ENCODE assay signal across 16 cellular contexts in the genomic region with DNA sequence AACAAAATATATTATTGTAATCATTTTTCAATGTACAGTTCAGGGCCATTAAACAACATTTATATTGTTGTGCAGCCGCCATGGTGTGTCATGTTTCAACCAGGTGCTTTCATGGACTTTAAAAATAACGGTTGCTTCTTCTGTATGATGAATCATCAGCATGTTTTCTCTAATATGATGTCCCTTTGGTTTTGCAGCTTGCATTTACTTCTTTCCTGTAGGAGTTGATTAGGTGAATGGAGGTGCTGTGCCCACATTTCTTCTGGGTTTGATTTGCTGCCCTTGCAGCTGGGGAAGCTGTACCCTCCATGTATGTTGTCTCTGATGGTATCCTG. TPM values are rescaled to one million over a fixed set of nuclear protein-coding genes. Genes with fewer than 3 reads are reported as not detected.
DNase-seq lines count a peak whose midpoint lies in the region; ATAC-seq, FAIRE-seq and TF ChIP-seq lines count a peak whose summit lies in the region.
"Had no signal": no experiment of that assay in that cellular context is flagged by ENCODE, and none has a peak within 500 bp of the region (broad histone marks: within the 10 kb centered on the region; RNA-seq: fewer than 3 reads in every experiment).

No MANE protein-coding gene starts in this region.

- no peak overlapping the region for H3K4me2 ChIP-seq in MM.1S (ENCODE audit: low read depth, low read length)

- H3K4me3 Mint-ChIP-seq in CD4-positive, CD25-positive, alpha-beta regulatory T cell = peak overlapping the region in 2 of 4 donors; percentile 45 to 67
- H3K4me3 Mint-ChIP-seq in effector memory CD8-positive, alpha-beta T cell = peak overlapping the region in 1 of 2 donors; percentile 53

- peaks cover 4% of the 10 kb centered on the region; the same call in 1 of the 2 replicates for H3F3A ChIP-seq in MM.1S (ENCODE audit: insufficient read depth, low read length)

- H2AFZ ChIP-seq in MM.1S (ENCODE audit: low read length) = no peak overlapping the region

- peak; percentile 11 for FAIRE-seq in GM19239 (lab: Jason Lieb, UNC)
- FAIRE-seq: H54 had no signal

- H3K9me2 ChIP-seq in MM.1S (replicated peaks; ENCODE audit: insufficient read depth, low read length) = no peaks in the 10 kb centered on the region

- H4K20me1 ChIP-seq in MM.1S (ENCODE audit: insufficient read depth, low read length) = no peaks in the 10 kb centered on the region

- H3K9me3 Mint-ChIP-seq in CD4-positive, CD25-positive, alpha-beta regulatory T cell = peaks cover 0 to 1% (median 0%) of the 10 kb centered on the region in 7 donors
- no peaks in the 10 kb centered on the region for H3K9me3 Mint-ChIP-seq in effector memory CD8-positive, alpha-beta T cell
- H3K9me3 Mint-ChIP-seq: IgD-negative memory B cell had no signal

- DNase-seq in CD4-positive, CD25-positive, alpha-beta regulatory T cell = no peak
- no peak for DNase-seq in GM19239 (ENCODE audit: insufficient read length, low spot score)
- no peak for DNase-seq in MM.1S
- peak; percentile 36 for DNase-seq in myocyte (ENCODE audit: low read depth)
- no peak for DNase-seq in NCI-H2029 treated with DMSO at 0.1 percent for 48 hours (lab: John Stamatoyannopoulos, UW)
- DNase-seq in effector memory CD8-positive, alpha-beta T cell = no peak
- DNase-seq: Calu3, DMS79, NCI-H1048, NCI-H146, NCI-H2081 treated with DMSO at 0.1 percent for 48 hours had no signal

- peak overlapping the region; percentile 1 to 72 (median 52) for H3K27ac Mint-ChIP-seq in CD4-positive, CD25-positive, alpha-beta regulatory T cell
- no peak overlapping the region for H3K27ac Mint-ChIP-seq in effector memory CD8-positive, alpha-beta T cell

- ATAC-seq in CD4-positive, CD25-positive, alpha-beta regulatory T cell (ENCODE audit: low read depth in 2 of 2) = peak in 1 of 2 donors; percentile 10
- ATAC-seq in HG03571 (IDR thresholded peaks at IDR 0.05; ENCODE audit: unreplicated experiment) = no peak
- no peak for ATAC-seq in effector memory CD8-positive, alpha-beta T cell (replicated peaks)

- no peaks in the 10 kb centered on the region for H3K27me3 ChIP-seq in CD4-positive, CD25-positive, alpha-beta regulatory T cell (ENCODE audit: control insufficient read depth, insufficient read depth, low read length)
- no peaks in the 10 kb centered on the region for H3K27me3 ChIP-seq in MM.1S (replicated peaks; ENCODE audit: insufficient read depth, low read length)
- H3K27me3 ChIP-seq: SJSA1 had no signal

- TF ChIP-seq CTCF in MM.1S (IDR thresholded peaks at IDR 0.05; ENCODE audit: low read length) = no peak

- H3K27ac ChIP-seq in CD4-positive, CD25-positive, alpha-beta regulatory T cell (ENCODE audit: insufficient read depth, low read length, poor library complexity, severe bottlenecking) = no peak overlapping the region
- H3K27ac ChIP-seq in MM.1S (ENCODE audit: low read length) = peak overlapping the region; percentile 44; the same call in 1 of the 2 replicates
- H3K27ac ChIP-seq: C4-2B, SJSA1 had no signal

- H3K9ac ChIP-seq in MM.1S (ENCODE audit: low read length) = no peak overlapping the region

- H3K36me3 ChIP-seq in CD4-positive, CD25-positive, alpha-beta regulatory T cell (ENCODE audit: control insufficient read depth, insufficient read depth, low read length) = no peaks in the 10 kb centered on the region
- H3K36me3 ChIP-seq in MM.1S (replicated peaks; ENCODE audit: insufficient read depth, low read length) = no peaks in the 10 kb centered on the region

- H3K27me3 Mint-ChIP-seq in CD4-positive, CD25-positive, alpha-beta regulatory T cell = peaks cover 5% of the 10 kb centered on the region
- H3K27me3 Mint-ChIP-seq in effector memory CD8-positive, alpha-beta T cell = no peaks in the 10 kb centered on the region
- H3K27me3 Mint-ChIP-seq: IgD-negative memory B cell had no signal

- H3K4me1 Mint-ChIP-seq in CD4-positive, CD25-positive, alpha-beta regulatory T cell = peaks cover 33 to 76% (median 55%) of the 10 kb centered on the region in 4 donors
- H3K4me1 Mint-ChIP-seq in effector memory CD8-positive, alpha-beta T cell (ENCODE audit: low read depth in 2 of 2) = peaks cover 32 to 39% of the 10 kb centered on the region in 2 donors

- H3K4me3 ChIP-seq in CD4-positive, CD25-positive, alpha-beta regulatory T cell (ENCODE audit: low read depth, low read length) = no peak overlapping the region
- no peak overlapping the region for H3K4me3 ChIP-seq in MM.1S (ENCODE audit: low read length)
- H3K4me3 ChIP-seq: SJSA1 had no signal

- H3K9me3 ChIP-seq in CD4-positive, CD25-positive, alpha-beta regulatory T cell (ENCODE audit: control insufficient read depth in 2 of 2, low read length in 2 of 2) = no peaks in the 10 kb centered on the region
- H3K9me3 ChIP-seq in MM.1S (replicated peaks; ENCODE audit: insufficient read depth, low read length) = no peaks in the 10 kb centered on the region
- H3K9me3 ChIP-seq: SJSA1 had no signal

- peaks cover 28% of the 10 kb centered on the region for H3K36me3 Mint-ChIP-seq in CD4-positive, CD25-positive, alpha-beta regulatory T cell
- H3K36me3 Mint-ChIP-seq in effector memory CD8-positive, alpha-beta T cell (ENCODE audit: insufficient read depth) = peaks cover 8% of the 10 kb centered on the region

- H3K79me2 ChIP-seq in MM.1S (ENCODE audit: low read length) = peaks cover 6% of the 10 kb centered on the region

- H3K4me1 ChIP-seq in CD4-positive, CD25-positive, alpha-beta regulatory T cell (ENCODE audit: control insufficient read depth, insufficient read depth, low read length, poor library complexity, severe bottlenecking) = peaks cover 36% of the 10 kb centered on the region
- 0 out of 2 replicates have a peak, but pooled peaks cover 11% of the 10 kb centered on the region for H3K4me1 ChIP-seq in MM.1S (ENCODE audit: low read length)
- H3K4me1 ChIP-seq: SJSA1 had no signal

RNA-seq across cellular contexts. Expression of a gene that starts 54.9 kb away (rescaled TPM):
- 158 TPM for total RNA-seq in CD4-positive, CD25-positive, alpha-beta regulatory T cell
- polyA plus RNA-seq in CD4-positive, CD25-positive, alpha-beta regulatory T cell = 10 to 100 TPM; 43.3 to 57.8 (median 54.7) TPM
- total RNA-seq in myocyte = 242 and 281 TPM in 2 replicates
- polyA plus RNA-seq in myocyte (2012) = 26.6 TPM

Comparison
In these comparisons a context has a peak if more than half of its experiments do, and no peak if none do; other contexts are left out.
1. H3K27ac Mint-ChIP-seq: peak in CD4-positive, CD25-positive, alpha-beta regulatory T cell (3 of 3); none in effector memory CD8-positive, alpha-beta T cell (0 of 2).